Comparison of ENCODE assay signal across 1 cellular context in the genomic region with DNA sequence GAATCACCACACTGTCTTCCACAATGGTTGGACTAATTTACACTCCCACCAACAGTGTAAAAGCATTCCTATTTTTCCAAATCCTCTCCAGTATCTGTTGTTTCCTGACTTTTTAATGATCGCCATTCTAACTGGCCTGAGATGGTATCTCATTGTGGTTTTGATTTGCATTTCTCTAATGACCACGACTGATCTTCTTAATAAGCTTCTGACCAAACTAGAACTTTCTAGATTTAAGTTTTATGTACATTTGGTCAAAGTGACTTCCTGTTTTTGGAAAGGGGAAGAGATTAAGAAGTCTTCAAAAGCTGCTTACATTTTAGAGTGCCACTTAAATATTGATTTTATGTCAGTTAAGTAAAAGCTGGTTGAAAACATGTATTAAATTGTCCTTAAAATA. TPM values are rescaled to one million over a fixed set of nuclear protein-coding genes. Genes with fewer than 3 reads are reported as not detected.
"Had no signal": no experiment of that assay in that cellular context is flagged by ENCODE, and none has a peak within 500 bp of the region (broad histone marks: within the 10 kb centered on the region; RNA-seq: fewer than 3 reads in every experiment).

No MANE protein-coding gene starts in this region.

RNA-seq across cellular contexts. Expression of a gene that starts 58.5 kb away (rescaled TPM):
- polyA plus RNA-seq: immature natural killer cell had no signal
